ENCODE assay signal across 9 cellular contexts in genomic region chr17:8488931-8489330, GRCh38. TPM values are rescaled to one million over a fixed set of nuclear protein-coding genes. Genes with fewer than 3 reads are reported as not detected.
A peak's percentile ranks its signal among the peaks of the same experiment; 100 is the strongest.
DNase-seq lines count a peak whose midpoint lies in the region; ATAC-seq and TF ChIP-seq lines count a peak whose summit lies in the region.
"Had no signal": no experiment of that assay in that cellular context is flagged by ENCODE, and none has a peak within 500 bp of the region (broad histone marks: within the 10 kb centered on the region; RNA-seq: fewer than 3 reads in every experiment).

No MANE protein-coding gene starts in this region.

- no peak overlapping the region for H3K4me3 ChIP-seq in BJ (ENCODE audit: low read depth, low read length)

- H3K9me3 Mint-ChIP-seq in activated T-cell treated with anti-CD3 and anti-CD28 coated beads, Interleukin-2, amount 50 U/mL, for 24 hours, result peaks cover 9% of the 10 kb centered on the region

- H3K27ac Mint-ChIP-seq in activated T-cell treated with anti-CD3 and anti-CD28 coated beads, Interleukin-2, amount 50 U/mL, for 24 hours, result no peak overlapping the region
- H3K27ac Mint-ChIP-seq: activated T-helper 2 cell treated with anti-CD3 and anti-CD28 coated beads, Interferon-gamma antibody, Interleukin-2, Interleukin-4, amounts not matched to agents 10 μg/mL and 5 μg/mL and 100 μg/mL, durations not matched to agents 14 hours and 24 hours and 36 hours had no signal

- POLR2A ChIA-PET in BJ (lab: Charles Lee), result no interaction called here

- ATAC-seq in HG02763 (IDR thresholded peaks at IDR 0.05; ENCODE audit: unreplicated experiment), result no peak
- ATAC-seq in HG03520 (IDR thresholded peaks at IDR 0.05; ENCODE audit: unreplicated experiment), result no peak

- H3K36me3 Mint-ChIP-seq in activated T-cell treated with anti-CD3 and anti-CD28 coated beads, Interleukin-2, amount 50 U/mL, for 24 hours (ENCODE audit: low read depth), result peaks cover 69% of the 10 kb centered on the region

- no peak overlapping the region for H3K4me3 Mint-ChIP-seq in activated T-cell treated with anti-CD3 and anti-CD28 coated beads, Interleukin-2, amount 50 U/mL, for 24 hours

- no peaks in the 10 kb centered on the region for H3K27me3 ChIP-seq in BJ (ENCODE audit: control insufficient read depth, insufficient read depth, low read length)

- DNase-seq in BJ (ENCODE audit: low read depth) (peak; percentile 95), RPMI7951 (ENCODE audit: low read depth) (peak; percentile 86), fibroblast of gingiva (ENCODE audit: low read depth) (peak; percentile 92), mucosa of gallbladder (ENCODE audit: low spot score) (peak; percentile 40), NCI-H2081 (lab: John Stamatoyannopoulos, UW) (no peak)
- DNase-seq in activated T-cell treated with anti-CD3 and anti-CD28 coated beads, Interleukin-2, amount 50 U/mL, for 24 hours, result no peak

- no peaks in the 10 kb centered on the region for H3K27me3 Mint-ChIP-seq in activated T-cell treated with anti-CD3 and anti-CD28 coated beads, Interleukin-2, amount 50 U/mL, for 24 hours

- H3K4me1 Mint-ChIP-seq in activated T-cell treated with anti-CD3 and anti-CD28 coated beads, Interleukin-2, amount 50 U/mL, for 24 hours (ENCODE audit: low read depth), result no peaks in the 10 kb centered on the region

- CTCF ChIA-PET in BJ (lab: Yijun Ruan, JAX), result interaction anchor here (1.3 kb wide), 2 partner anchors 9 to 79 kb away, joined by 3 to 4 read pairs; no protein-coding TSS in a partner anchor

- TF ChIP-seq CTCF in BJ (IDR thresholded peaks at IDR 0.05; ENCODE audit: insufficient read depth, low read depth, low read length), result peak; percentile 26

- peaks cover 28% of the 10 kb centered on the region for H3K36me3 ChIP-seq in BJ (ENCODE audit: control insufficient read depth, insufficient read depth, low read length)

RNA-seq across cellular contexts. Expression of gene NDEL1, which starts 53.2 kb away (rescaled TPM):
- polyA plus RNA-seq in BJ (2011; rRNA removed), result 72.2 and 74.5 TPM in 2 replicates
- 44.4 and 55.8 TPM in 2 replicates for polyA minus RNA-seq in BJ (2011; rRNA and poly(A)+ RNA removed)
- 23.6 and 26.4 TPM in 2 replicates for total RNA-seq in RPMI7951 (2014; rRNA removed; shearing (Covaris generic))
- total RNA-seq in mucosa of gallbladder, result 60.0 TPM

Comparison
In these comparisons a context has a peak if more than half of its experiments do, and no peak if none do; other contexts are left out.
1. DNase-seq: peak in BJ (single experiment), RPMI7951 (single experiment), fibroblast of gingiva (single experiment) and mucosa of gallbladder (single experiment); none in NCI-H2081 (0 of 2) and activated T-cell treated with anti-CD3 and anti-CD28 coated beads, Interleukin-2, amount 50 U/mL, for 24 hours (single experiment).